ENCODE assay signal across 1 cellular context in the genomic region with DNA sequence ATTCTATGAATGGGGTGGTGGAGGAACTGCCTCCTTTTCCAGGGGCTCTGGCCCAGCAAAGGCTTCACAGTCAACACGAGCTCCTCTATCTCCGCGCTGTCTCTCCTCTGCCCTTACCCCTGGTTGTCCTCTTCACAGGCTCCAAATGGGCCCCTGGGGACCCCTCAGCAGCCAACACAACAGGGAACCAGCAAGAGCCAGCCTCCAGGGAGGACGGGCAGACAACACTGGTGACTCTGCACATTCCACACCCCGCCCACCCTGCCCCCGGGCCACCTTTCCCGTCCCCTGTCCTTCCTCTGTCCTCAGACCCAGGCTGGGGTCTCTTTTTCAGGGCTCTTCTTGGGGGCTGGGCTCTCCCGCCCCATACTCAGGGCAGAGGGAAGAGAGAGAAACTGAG.
TF ChIP-seq lines count a peak whose summit lies in the region.

No MANE protein-coding gene starts in this region.

TF ChIP-seq in WTC11, 78 proteins besides CTCF, POLR2A, EP300 and RAD21 (continued from another document):
- TF ChIP-seq, protein P1, sequence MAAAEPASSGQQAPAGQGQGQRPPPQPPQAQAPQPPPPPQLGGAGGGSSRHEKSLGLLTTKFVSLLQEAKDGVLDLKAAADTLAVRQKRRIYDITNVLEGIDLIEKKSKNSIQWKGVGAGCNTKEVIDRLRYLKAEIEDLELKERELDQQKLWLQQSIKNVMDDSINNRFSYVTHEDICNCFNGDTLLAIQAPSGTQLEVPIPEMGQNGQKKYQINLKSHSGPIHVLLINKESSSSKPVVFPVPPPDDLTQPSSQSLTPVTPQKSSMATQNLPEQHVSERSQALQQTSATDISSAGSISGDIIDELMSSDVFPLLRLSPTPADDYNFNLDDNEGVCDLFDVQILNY (CRISPR knock-in tag; IDR thresholded peaks at IDR 0.05): no peak
- TF ChIP-seq, protein P2, sequence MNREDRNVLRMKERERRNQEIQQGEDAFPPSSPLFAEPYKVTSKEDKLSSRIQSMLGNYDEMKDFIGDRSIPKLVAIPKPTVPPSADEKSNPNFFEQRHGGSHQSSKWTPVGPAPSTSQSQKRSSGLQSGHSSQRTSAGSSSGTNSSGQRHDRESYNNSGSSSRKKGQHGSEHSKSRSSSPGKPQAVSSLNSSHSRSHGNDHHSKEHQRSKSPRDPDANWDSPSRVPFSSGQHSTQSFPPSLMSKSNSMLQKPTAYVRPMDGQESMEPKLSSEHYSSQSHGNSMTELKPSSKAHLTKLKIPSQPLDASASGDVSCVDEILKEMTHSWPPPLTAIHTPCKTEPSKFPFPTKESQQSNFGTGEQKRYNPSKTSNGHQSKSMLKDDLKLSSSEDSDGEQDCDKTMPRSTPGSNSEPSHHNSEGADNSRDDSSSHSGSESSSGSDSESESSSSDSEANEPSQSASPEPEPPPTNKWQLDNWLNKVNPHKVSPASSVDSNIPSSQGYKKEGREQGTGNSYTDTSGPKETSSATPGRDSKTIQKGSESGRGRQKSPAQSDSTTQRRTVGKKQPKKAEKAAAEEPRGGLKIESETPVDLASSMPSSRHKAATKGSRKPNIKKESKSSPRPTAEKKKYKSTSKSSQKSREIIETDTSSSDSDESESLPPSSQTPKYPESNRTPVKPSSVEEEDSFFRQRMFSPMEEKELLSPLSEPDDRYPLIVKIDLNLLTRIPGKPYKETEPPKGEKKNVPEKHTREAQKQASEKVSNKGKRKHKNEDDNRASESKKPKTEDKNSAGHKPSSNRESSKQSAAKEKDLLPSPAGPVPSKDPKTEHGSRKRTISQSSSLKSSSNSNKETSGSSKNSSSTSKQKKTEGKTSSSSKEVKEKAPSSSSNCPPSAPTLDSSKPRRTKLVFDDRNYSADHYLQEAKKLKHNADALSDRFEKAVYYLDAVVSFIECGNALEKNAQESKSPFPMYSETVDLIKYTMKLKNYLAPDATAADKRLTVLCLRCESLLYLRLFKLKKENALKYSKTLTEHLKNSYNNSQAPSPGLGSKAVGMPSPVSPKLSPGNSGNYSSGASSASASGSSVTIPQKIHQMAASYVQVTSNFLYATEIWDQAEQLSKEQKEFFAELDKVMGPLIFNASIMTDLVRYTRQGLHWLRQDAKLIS (CRISPR knock-in tag; IDR thresholded peaks at IDR 0.05; ENCODE audit: borderline replicate concordance): no peak
- TF ChIP-seq, protein P3, sequence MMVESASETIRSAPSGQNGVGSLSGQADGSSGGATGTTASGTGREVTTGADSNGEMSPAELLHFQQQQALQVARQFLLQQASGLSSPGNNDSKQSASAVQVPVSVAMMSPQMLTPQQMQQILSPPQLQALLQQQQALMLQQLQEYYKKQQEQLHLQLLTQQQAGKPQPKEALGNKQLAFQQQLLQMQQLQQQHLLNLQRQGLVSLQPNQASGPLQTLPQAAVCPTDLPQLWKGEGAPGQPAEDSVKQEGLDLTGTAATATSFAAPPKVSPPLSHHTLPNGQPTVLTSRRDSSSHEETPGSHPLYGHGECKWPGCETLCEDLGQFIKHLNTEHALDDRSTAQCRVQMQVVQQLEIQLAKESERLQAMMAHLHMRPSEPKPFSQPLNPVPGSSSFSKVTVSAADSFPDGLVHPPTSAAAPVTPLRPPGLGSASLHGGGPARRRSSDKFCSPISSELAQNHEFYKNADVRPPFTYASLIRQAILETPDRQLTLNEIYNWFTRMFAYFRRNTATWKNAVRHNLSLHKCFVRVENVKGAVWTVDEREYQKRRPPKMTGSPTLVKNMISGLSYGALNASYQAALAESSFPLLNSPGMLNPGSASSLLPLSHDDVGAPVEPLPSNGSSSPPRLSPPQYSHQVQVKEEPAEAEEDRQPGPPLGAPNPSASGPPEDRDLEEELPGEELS (CRISPR knock-in tag; IDR thresholded peaks at IDR 0.05): no peak
- no peak for TF ChIP-seq ZNF138 (CRISPR knock-in tag; conservative IDR thresholded peaks at IDR 0.05)
- no peak for TF ChIP-seq JAZF1 (CRISPR knock-in tag; IDR thresholded peaks at IDR 0.05)
- no peak for TF ChIP-seq MXD4 (CRISPR knock-in tag; IDR thresholded peaks at IDR 0.05; ENCODE audit: borderline replicate concordance)
- no peak for TF ChIP-seq JUN (CRISPR knock-in tag; IDR thresholded peaks at IDR 0.05)
